Comparison of ENCODE assay signal across 11 cellular contexts in genomic region chr10:74000892-74001669, GRCh38. TPM values are rescaled to one million over a fixed set of nuclear protein-coding genes. Genes with fewer than 3 reads are reported as not detected.
DNase-seq lines count a peak whose midpoint lies in the region; ATAC-seq, FAIRE-seq and TF ChIP-seq lines count a peak whose summit lies in the region.
"Had no signal": no experiment of that assay in that cellular context is flagged by ENCODE, and none has a peak within 500 bp of the region (broad histone marks: within the 10 kb centered on the region; RNA-seq: fewer than 3 reads in every experiment).

No MANE protein-coding gene starts in this region.

- ATAC-seq in stimulated activated memory B cell treated with anti-CD40 and anti-IgM and Interleukin-4, amounts not matched to agents 10 μg/mL and 1 μg/mL and 100 μg/mL, for 72 hours = no peak
- no peak for ATAC-seq in HG03135 (IDR thresholded peaks at IDR 0.05; ENCODE audit: unreplicated experiment)
- ATAC-seq in HG02610 (IDR thresholded peaks at IDR 0.05; ENCODE audit: unreplicated experiment) = no peak
- no peak for ATAC-seq in HG02970 (IDR thresholded peaks at IDR 0.05; ENCODE audit: low FRiP score, unreplicated experiment)
- ATAC-seq: foreskin keratinocyte had no signal

- H3K4me2 ChIP-seq in astrocyte (ENCODE audit: low read length) = peak overlapping the region; percentile 88

- peaks cover 82% of the 10 kb centered on the region for H3K79me2 ChIP-seq in astrocyte (ENCODE audit: insufficient read depth, low read length)

- peak overlapping the region; percentile 92 for H3K4me3 ChIP-seq in astrocyte (ENCODE audit: insufficient read depth, low read depth, low read length)
- peak overlapping the region; percentile 97 for H3K4me3 ChIP-seq in iPS-20b (ENCODE audit: low read length)

- no peak overlapping the region for H2AFZ ChIP-seq in astrocyte (ENCODE audit: low read depth, low read length)

- H3K27me3 ChIP-seq in astrocyte (ENCODE audit: insufficient read depth, low read length) (no peaks in the 10 kb centered on the region), iPS-20b (ENCODE audit: insufficient read depth, low read length) (no peaks in the 10 kb centered on the region)
- H3K27me3 ChIP-seq: foreskin keratinocyte had no signal

- H3K9ac ChIP-seq in astrocyte (ENCODE audit: low read length) (peak overlapping the region; percentile 95), iPS-20b (ENCODE audit: low read depth, low read length) (peak overlapping the region; percentile 38; the same call in 1 of the 2 replicates)

- H3K36me3 Mint-ChIP-seq in astrocyte (ENCODE audit: low read depth, unreplicated experiment) = peaks cover 13% of the 10 kb centered on the region
- peaks cover 18% of the 10 kb centered on the region for H3K36me3 Mint-ChIP-seq in stimulated activated memory B cell treated with anti-CD40 and anti-IgM and Interleukin-4, amounts not matched to agents 10 μg/mL and 1 μg/mL and 100 μg/mL, for 72 hours

- peaks cover 31% of the 10 kb centered on the region for H3K4me1 Mint-ChIP-seq in astrocyte (ENCODE audit: low read depth, unreplicated experiment)
- peaks cover 51% of the 10 kb centered on the region for H3K4me1 Mint-ChIP-seq in stimulated activated memory B cell treated with anti-CD40 and anti-IgM and Interleukin-4, amounts not matched to agents 10 μg/mL and 1 μg/mL and 100 μg/mL, for 72 hours

- DNase-seq in DMS 273 (lab: John Stamatoyannopoulos, UW; ENCODE audit: unreplicated experiment) (peak; percentile 13), DMS 273 treated with DMSO at 0.1 percent for 48 hours (lab: John Stamatoyannopoulos, UW) (no peak), astrocyte (ENCODE audit: low read depth) (no peak)
- DNase-seq: 8988T; foreskin keratinocyte; stimulated activated naive CD4-positive, alpha-beta T cell had no signal

- peak overlapping the region; percentile 89 for H3K27ac ChIP-seq in astrocyte (ENCODE audit: low read depth, low read length)
- no peak overlapping the region for H3K27ac ChIP-seq in iPS-20b (ENCODE audit: low read length)
- H3K27ac ChIP-seq: foreskin keratinocyte had no signal

- peaks cover 12% of the 10 kb centered on the region for H3K36me3 ChIP-seq in astrocyte (ENCODE audit: insufficient read depth, low read length)
- H3K36me3 ChIP-seq in iPS-20b (ENCODE audit: insufficient read depth, low read depth, low read length) = peaks cover 49% of the 10 kb centered on the region

- H4K20me1 ChIP-seq in astrocyte (ENCODE audit: insufficient read depth, low read length) = peaks cover 77% of the 10 kb centered on the region

- no peaks in the 10 kb centered on the region for H3K27me3 Mint-ChIP-seq in astrocyte (ENCODE audit: low read depth, unreplicated experiment)
- no peaks in the 10 kb centered on the region for H3K27me3 Mint-ChIP-seq in stimulated activated memory B cell treated with anti-CD40 and anti-IgM and Interleukin-4, amounts not matched to agents 10 μg/mL and 1 μg/mL and 100 μg/mL, for 72 hours

- H3K27ac Mint-ChIP-seq in astrocyte (ENCODE audit: unreplicated experiment) = peak overlapping the region; percentile 94
- no peak overlapping the region for H3K27ac Mint-ChIP-seq in stimulated activated memory B cell treated with anti-CD40 and anti-IgM and Interleukin-4, amounts not matched to agents 10 μg/mL and 1 μg/mL and 100 μg/mL, for 72 hours

- H3K9me3 ChIP-seq in astrocyte (ENCODE audit: insufficient read depth, low read depth, low read length) (no peaks in the 10 kb centered on the region), iPS-20b (ENCODE audit: insufficient read depth, low read depth, low read length) (no peaks in the 10 kb centered on the region)

- no peak for TF ChIP-seq CTCF in astrocyte (IDR thresholded peaks at IDR 0.05; ENCODE audit: insufficient read depth, low read depth, low read length)

- no peak for FAIRE-seq in astrocyte (lab: Jason Lieb, UNC)

- peak overlapping the region; percentile 100 for H3K4me3 Mint-ChIP-seq in astrocyte (ENCODE audit: unreplicated experiment)
- H3K4me3 Mint-ChIP-seq in stimulated activated memory B cell treated with anti-CD40 and anti-IgM and Interleukin-4, amounts not matched to agents 10 μg/mL and 1 μg/mL and 100 μg/mL, for 72 hours = peak overlapping the region; percentile 38

- H3K9me3 Mint-ChIP-seq in astrocyte (ENCODE audit: unreplicated experiment) = no peaks in the 10 kb centered on the region
- H3K9me3 Mint-ChIP-seq in stimulated activated memory B cell treated with anti-CD40 and anti-IgM and Interleukin-4, amounts not matched to agents 10 μg/mL and 1 μg/mL and 100 μg/mL, for 72 hours = no peaks in the 10 kb centered on the region

- H3K4me1 ChIP-seq in astrocyte (ENCODE audit: insufficient read depth, low read length) = peaks cover 37% of the 10 kb centered on the region
- peaks cover 9% of the 10 kb centered on the region; the same call in 1 of the 2 replicates for H3K4me1 ChIP-seq in iPS-20b (ENCODE audit: insufficient read depth, low read length)

RNA-seq across cellular contexts. Expression of gene VCL, which starts 3.2 kb away (rescaled TPM):
- total RNA-seq in astrocyte = 469 and 474 TPM in 2 replicates
